In genomic region chr9:88503845-88504764, GRCh38 we compare ENCODE assay signal across 20 cellular contexts. TPM values are rescaled to one million over a fixed set of nuclear protein-coding genes. Genes with fewer than 3 reads are reported as not detected.
DNase-seq lines count a peak whose midpoint lies in the region; FAIRE-seq and TF ChIP-seq lines count a peak whose summit lies in the region.
"Had no signal": no experiment of that assay in that cellular context is flagged by ENCODE, and none has a peak within 500 bp of the region (broad histone marks: within the 10 kb centered on the region; RNA-seq: fewer than 3 reads in every experiment).

No MANE protein-coding gene starts in this region.

- peak; percentile 74 for FAIRE-seq in GM12891 (lab: Jason Lieb, UNC)
- peak; percentile 88 for FAIRE-seq in bronchial epithelial cell (lab: Jason Lieb, UNC)
- FAIRE-seq: A549 had no signal

- no peak overlapping the region for H2BK15ac ChIP-seq in mesenchymal stem cell (ENCODE audit: low read depth, poor library complexity, severe bottlenecking)

- H3K9me3 Mint-ChIP-seq in progenitor cell of endocrine pancreas (ENCODE audit: low read depth) (peaks cover 4% of the 10 kb centered on the region), type B pancreatic cell (no peaks in the 10 kb centered on the region)
- H3K9me3 Mint-ChIP-seq: CD4-positive, alpha-beta T cell had no signal

- peak overlapping the region in 1 of 2 experiments; percentile 14 for H3K14ac ChIP-seq in mesenchymal stem cell (ENCODE audit: low read length in 2 of 2)

- peak overlapping the region; percentile 90 for H4K91ac ChIP-seq in mesenchymal stem cell (ENCODE audit: low read length)

- H3K27me3 Mint-ChIP-seq in progenitor cell of endocrine pancreas (no peaks in the 10 kb centered on the region), type B pancreatic cell (no peaks in the 10 kb centered on the region)
- H3K27me3 Mint-ChIP-seq: CD4-positive, alpha-beta T cell had no signal

- no peak overlapping the region for H2BK12ac ChIP-seq in mesenchymal stem cell (ENCODE audit: low read length in 2 of 2)

- TF ChIP-seq CTCF in bronchial epithelial cell (IDR thresholded peaks at IDR 0.05; ENCODE audit: insufficient read depth, low read length, severe bottlenecking): no peak
- no peak for TF ChIP-seq CTCF in progenitor cell of endocrine pancreas (IDR thresholded peaks at IDR 0.05; ENCODE audit: unreplicated experiment)
- TF ChIP-seq CTCF in type B pancreatic cell (conservative IDR thresholded peaks at IDR 0.05): no peak

- no peaks in the 10 kb centered on the region for H3K79me1 ChIP-seq in mesenchymal stem cell (replicated peaks; ENCODE audit: low read length, poor library complexity, severe bottlenecking)

- H2AK5ac ChIP-seq in mesenchymal stem cell (ENCODE audit: low read length, severe bottlenecking): no peak overlapping the region

- peaks cover 4% of the 10 kb centered on the region for H3K4me1 Mint-ChIP-seq in progenitor cell of endocrine pancreas (ENCODE audit: low read depth)
- peaks cover 16% of the 10 kb centered on the region for H3K4me1 Mint-ChIP-seq in type B pancreatic cell (ENCODE audit: unreplicated experiment)

- peaks cover 6% of the 10 kb centered on the region for H3K9me3 ChIP-seq in mesenchymal stem cell (ENCODE audit: control insufficient read depth, low read length)
- H3K9me3 ChIP-seq: Caco-2, MG63, SK-N-SH had no signal

- peak overlapping the region in 1 of 2 experiments; percentile 64 for H3K4ac ChIP-seq in mesenchymal stem cell (ENCODE audit: low read depth in 1 of 2, low read length in 2 of 2)

- no peak for TF ChIP-seq POLR2A in GM12891 (IDR thresholded peaks at IDR 0.05; ENCODE audit: low read depth, low read length)

- H3K4me3 Mint-ChIP-seq in progenitor cell of endocrine pancreas (ENCODE audit: low read depth): no peak overlapping the region
- H3K4me3 Mint-ChIP-seq in type B pancreatic cell: no peak overlapping the region
- H3K4me3 Mint-ChIP-seq: CD4-positive, alpha-beta T cell had no signal

- H4K8ac ChIP-seq in mesenchymal stem cell (ENCODE audit: low read length): peak overlapping the region; percentile 24

- H3K36me3 Mint-ChIP-seq in progenitor cell of endocrine pancreas (ENCODE audit: insufficient read depth) (peaks cover 1% of the 10 kb centered on the region), type B pancreatic cell (no peaks in the 10 kb centered on the region)

- no peak overlapping the region for H3K18ac ChIP-seq in mesenchymal stem cell (ENCODE audit: low read depth in 1 of 2, low read length in 2 of 2)

- no peak overlapping the region for H2AFZ ChIP-seq in mesenchymal stem cell (ENCODE audit: low read depth, low read length)

- H3K36me3 ChIP-seq in bronchial epithelial cell (ENCODE audit: control insufficient read depth, insufficient read depth, low read length) (no peaks in the 10 kb centered on the region), mesenchymal stem cell (ENCODE audit: control insufficient read depth in 1 of 2, insufficient read depth in 2 of 2, low read depth in 1 of 2, low read length in 2 of 2) (no peaks in the 10 kb centered on the region)
- H3K36me3 ChIP-seq: MG63 had no signal

- H3K23ac ChIP-seq in mesenchymal stem cell (ENCODE audit: low read length in 2 of 2): no peak overlapping the region

- H3K27ac Mint-ChIP-seq in progenitor cell of endocrine pancreas: peak overlapping the region; percentile 30
- no peak overlapping the region for H3K27ac Mint-ChIP-seq in type B pancreatic cell
- H3K27ac Mint-ChIP-seq: CD4-positive, alpha-beta T cell had no signal

- peaks cover 4% of the 10 kb centered on the region for H3K4me1 ChIP-seq in mesenchymal stem cell (ENCODE audit: control insufficient read depth, insufficient read depth, low read depth, low read length)
- H3K4me1 ChIP-seq: A549, Caco-2 had no signal

- no peak overlapping the region for H3K4me3 ChIP-seq in bronchial epithelial cell (ENCODE audit: low read depth, low read length)
- no peak overlapping the region for H3K4me3 ChIP-seq in mesenchymal stem cell (ENCODE audit: insufficient read depth in 1 of 2, low read depth in 1 of 2, low read length in 2 of 2)
- H3K4me3 ChIP-seq: A549, MG63 had no signal

- H3K9ac ChIP-seq in mesenchymal stem cell (ENCODE audit: low read length): no peak overlapping the region
- H3K9ac ChIP-seq: SK-N-SH had no signal

- no peak overlapping the region for H2BK120ac ChIP-seq in mesenchymal stem cell (ENCODE audit: low read depth, low read length)

- no peak overlapping the region for H2BK5ac ChIP-seq in mesenchymal stem cell (ENCODE audit: low read depth, low read length, poor library complexity, severe bottlenecking)

- 97% methylated on average over 16 of the region's 17 CpGs for WGBS in mesenchymal stem cell

- DNase-seq in GM12891 (ENCODE audit: insufficient read length, low spot score) (no peak), bronchial epithelial cell (ENCODE audit: low read depth) (no peak), mesenchymal stem cell (no peak), progenitor cell of endocrine pancreas (ENCODE audit: low spot score, unreplicated experiment) (no peak), type B pancreatic cell (ENCODE audit: extremely low spot score, unreplicated experiment) (no peak), DMS153 (lab: John Stamatoyannopoulos, UW) (no peak), NCI-H2196 treated with DMSO at 0.1 percent for 48 hours (lab: John Stamatoyannopoulos, UW; ENCODE audit: unreplicated experiment) (no peak), NCI-H2081 (lab: John Stamatoyannopoulos, UW) (no peak)
- DNase-seq: Caco-2; CD4-positive, alpha-beta T cell; GDM1; Kasumi-1; MG63; NCI-H1092 treated with DMSO at 0.1 percent for 48 hours; NCI-H524; NCI-H82; SHP77 treated with DMSO at 0.1 percent for 48 hours; SK-N-SH had no signal

- H3K27me3 ChIP-seq in bronchial epithelial cell (ENCODE audit: control insufficient read depth, insufficient read depth, low read length) (no peaks in the 10 kb centered on the region), mesenchymal stem cell (ENCODE audit: control insufficient read depth in 1 of 2, insufficient read depth in 1 of 2, low read length in 2 of 2) (no peaks in the 10 kb centered on the region)
- H3K27me3 ChIP-seq: MG63 had no signal

- no peak overlapping the region for H3K4me2 ChIP-seq in mesenchymal stem cell (ENCODE audit: low read length, poor library complexity, severe bottlenecking)
- H3K4me2 ChIP-seq: A549, SK-N-SH had no signal

- no peak overlapping the region for H3K27ac ChIP-seq in mesenchymal stem cell (ENCODE audit: low read length, poor library complexity, severe bottlenecking)
- H3K27ac ChIP-seq: A549 had no signal

TF ChIP-seq in GM12891, 5 proteins besides CTCF, POLR2A, EP300 and RAD21:
- TF ChIP-seq SPI1 (IDR thresholded peaks at IDR 0.05; ENCODE audit: low read depth, low read length) (no peak), TAF1 (IDR thresholded peaks at IDR 0.05; ENCODE audit: low read depth, low read length) (no peak), POLR2AphosphoS5 (IDR thresholded peaks at IDR 0.05; ENCODE audit: low read depth, low read length) (no peak), POU2F2 (IDR thresholded peaks at IDR 0.05; ENCODE audit: low read depth, low read length) (no peak), PAX5 (IDR thresholded peaks at IDR 0.05; ENCODE audit: insufficient read depth, low read length, severe bottlenecking) (no peak)
TF ChIP-seq in GM12891: peak in this region for 0.

RNA-seq across cellular contexts. Expression of gene NXNL2, which starts 30.9 kb away (rescaled TPM):
- polyA plus RNA-seq in GM12891 (2012; ENCODE audit: low read depth, missing spikeins): not detected
- total RNA-seq in bronchial epithelial cell (0.26 TPM in 1 of 2 replicates, not detected in the other), progenitor cell of endocrine pancreas (0.31 TPM in 1 of 2 replicates, not detected in the other), type B pancreatic cell (ENCODE audit: low replicate concordance) (0.58 and 1.8 TPM in 2 replicates)
- polyA plus RNA-seq in mesenchymal stem cell (2013, experiment 1 of 2): 0.46 TPM
- polyA plus RNA-seq in mesenchymal stem cell (2013, experiment 2 of 2): 0.53 TPM
- total RNA-seq: CD4-positive, alpha-beta T cell; HT-29 had no signal
